ENCODE assay signal across 25 cellular contexts in the genomic region with DNA sequence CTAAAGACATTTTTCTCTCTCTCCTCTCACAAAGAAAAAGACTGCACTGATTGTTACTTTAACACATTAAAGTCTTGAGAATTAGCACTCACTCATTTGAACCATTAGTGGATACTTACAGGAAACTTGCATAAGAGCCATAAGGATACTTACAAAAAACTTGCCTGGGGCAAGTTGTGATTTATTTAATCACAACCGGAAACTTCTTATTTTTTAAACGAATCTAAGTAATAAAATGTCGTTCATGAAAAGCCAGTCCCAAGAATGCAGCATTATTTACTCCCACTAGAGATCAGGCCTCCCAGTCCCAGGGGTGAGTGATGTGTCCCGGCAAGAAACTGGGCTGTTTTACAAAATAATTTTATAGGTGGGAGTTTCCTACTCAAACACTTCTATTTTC.
"Had no signal": no experiment of that assay in that cellular context is flagged by ENCODE, and none has a peak within 500 bp of the region (broad histone marks: within the 10 kb centered on the region; RNA-seq: fewer than 3 reads in every experiment).

No MANE protein-coding gene starts in this region.

- FAIRE-seq: islet of Langerhans, small intestine had no signal

- DNase-seq: activated CD4-positive, alpha-beta T cell treated with anti-CD3 and anti-CD28 coated beads, Interleukin-2, amount 50 U/mL, for 1 hour; activated CD4-positive, CD25-positive, alpha-beta regulatory T cell treated with anti-CD3 and anti-CD28 coated beads, Interleukin-2, amount 50 U/mL, for 72 hours; activated CD8-positive, alpha-beta memory T cell treated with anti-CD3 and anti-CD28 coated beads, Interleukin-2, amount 50 U/mL, for 4 hours; activated naive CD4-positive, alpha-beta T cell treated with anti-CD3 and anti-CD28 coated beads, Interleukin-2, amount 10 ng/mL, durations not matched to agents 7 days and 5 days; activated naive CD8-positive, alpha-beta T cell treated with anti-CD3 and anti-CD28 coated beads, Interleukin-2, amount 50 U/mL, for 24 hours; activated T-cell treated with anti-CD3 and anti-CD28 coated beads, Interleukin-2, amount 50 U/mL, for 4 hours; anterior cingulate cortex; hippocampal formation; left colon; midbrain; occipital lobe; right lobe of liver; small intestine; stimulated activated CD4-positive, alpha-beta T cell treated with anti-CD3 and anti-CD28 coated beads, Interleukin-15, amount 100 ng/mL, for 24 hours; stimulated activated CD4-positive, alpha-beta T cell treated with anti-CD3 and anti-CD28 coated beads, Interleukin-2, amount 100 ng/mL, for 48 hours; SW 1271; T-helper 2 cell; trophoblast cell had no signal

- H3K9me3 ChIP-seq: right lobe of liver had no signal

- H3K9me3 Mint-ChIP-seq: activated naive CD4-positive, alpha-beta T cell treated with anti-CD3 and anti-CD28 coated beads, Interleukin-2, amount 10 ng/mL, durations not matched to agents 7 days and 5 days; activated naive CD8-positive, alpha-beta T cell treated with anti-CD3 and anti-CD28 coated beads, Interleukin-2, amount 50 U/mL, for 24 hours; activated T-cell treated with anti-CD3 and anti-CD28 coated beads, Interleukin-2, amount 50 U/mL, for 4 hours; brain; central memory CD8-positive, alpha-beta T cell; stimulated activated naive CD8-positive, alpha-beta T cell treated with anti-CD3 and anti-CD28 coated beads, Interleukin-15, Interleukin-2, amounts not matched to agents 100 ng/mL and 50 ng/mL, for 24 hours had no signal

- H3K4me1 ChIP-seq: right lobe of liver had no signal

- H3K36me3 Mint-ChIP-seq: activated naive CD4-positive, alpha-beta T cell treated with anti-CD3 and anti-CD28 coated beads, Interleukin-2, amount 10 ng/mL, durations not matched to agents 7 days and 5 days had no signal

- H3K4me3 Mint-ChIP-seq: activated naive CD4-positive, alpha-beta T cell treated with anti-CD3 and anti-CD28 coated beads, Interleukin-2, amount 10 ng/mL, durations not matched to agents 7 days and 5 days; activated naive CD8-positive, alpha-beta T cell treated with anti-CD3 and anti-CD28 coated beads, Interleukin-2, amount 50 U/mL, for 24 hours; activated T-cell treated with anti-CD3 and anti-CD28 coated beads, Interleukin-2, amount 50 U/mL, for 4 hours; brain; central memory CD8-positive, alpha-beta T cell; stimulated activated naive CD8-positive, alpha-beta T cell treated with anti-CD3 and anti-CD28 coated beads, Interleukin-15, Interleukin-2, amounts not matched to agents 100 ng/mL and 50 ng/mL, for 24 hours had no signal

- H3K36me3 ChIP-seq: right lobe of liver had no signal

- H3K27me3 ChIP-seq: right lobe of liver had no signal

- H3K27ac Mint-ChIP-seq: activated naive CD4-positive, alpha-beta T cell treated with anti-CD3 and anti-CD28 coated beads, Interleukin-2, amount 10 ng/mL, durations not matched to agents 7 days and 5 days; activated naive CD8-positive, alpha-beta T cell treated with anti-CD3 and anti-CD28 coated beads, Interleukin-2, amount 50 U/mL, for 24 hours; stimulated activated naive CD8-positive, alpha-beta T cell treated with anti-CD3 and anti-CD28 coated beads, Interleukin-15, Interleukin-2, amounts not matched to agents 100 ng/mL and 50 ng/mL, for 24 hours had no signal

- H3K27me3 Mint-ChIP-seq: brain had no signal

- H3K4me1 Mint-ChIP-seq: activated naive CD4-positive, alpha-beta T cell treated with anti-CD3 and anti-CD28 coated beads, Interleukin-2, amount 10 ng/mL, durations not matched to agents 7 days and 5 days; activated naive CD8-positive, alpha-beta T cell treated with anti-CD3 and anti-CD28 coated beads, Interleukin-2, amount 50 U/mL, for 24 hours; central memory CD8-positive, alpha-beta T cell had no signal

- H3K4me3 ChIP-seq: coronary artery, lung, right lobe of liver had no signal

- H3K27ac ChIP-seq: coronary artery, right lobe of liver, VCaP had no signal
